In the genomic region with DNA sequence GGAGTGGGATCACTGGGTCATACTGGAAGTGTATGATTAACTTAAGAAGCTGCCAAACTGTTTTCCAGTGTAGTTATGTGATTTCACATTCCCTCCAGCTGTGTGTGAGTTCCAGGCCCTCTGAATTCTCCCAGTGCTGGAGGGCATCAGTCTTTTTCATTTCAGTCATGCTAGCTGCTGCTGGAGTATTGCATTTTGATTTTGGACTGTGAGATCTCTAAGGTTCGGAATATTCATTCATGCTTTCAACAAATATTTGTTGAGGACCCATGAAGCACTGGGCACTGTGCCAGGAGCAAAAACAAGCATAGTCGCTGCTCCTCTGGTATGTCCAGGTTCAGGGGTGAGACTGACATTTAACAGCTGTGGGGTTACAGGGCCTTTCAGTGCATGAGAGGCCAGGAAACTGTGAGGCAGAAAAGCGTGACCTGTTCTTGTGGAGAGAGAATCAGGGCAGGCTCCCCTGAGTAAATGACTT, we compare ENCODE assay signal across 13 cellular contexts.
DNase-seq lines count a peak whose midpoint lies in the region; ATAC-seq and TF ChIP-seq lines count a peak whose summit lies in the region.
"Had no signal": no experiment of that assay in that cellular context is flagged by ENCODE, and none has a peak within 500 bp of the region (broad histone marks: within the 10 kb centered on the region; RNA-seq: fewer than 3 reads in every experiment).

No MANE protein-coding gene starts in this region.

- TF ChIP-seq POLR2A in right lobe of liver (IDR thresholded peaks at IDR 0.05) (no peak), vagina (IDR thresholded peaks at IDR 0.05) (no peak)

- H3K27ac Mint-ChIP-seq in activated T-cell treated with anti-CD3 and anti-CD28 coated beads, Interleukin-2, amount 50 U/mL, for 72 hours = no peak overlapping the region

- no peak for TF ChIP-seq CTCF in right lobe of liver (IDR thresholded peaks at IDR 0.05)
- TF ChIP-seq CTCF in vagina (IDR thresholded peaks at IDR 0.05) = no peak

- DNase-seq in Right ventricle myocardium inferior (ENCODE audit: missing footprints) (no peak), cardiac septum (ENCODE audit: low spot score) (no peak), dermis blood vessel endothelial cell (peak; percentile 61), right lobe of liver (peak in 1 of 3 donors; percentile 45), vagina (ENCODE audit: extremely low spot score in 2 of 2) (no peak), HuH-7 (ENCODE audit: low spot score) (no peak)
- DNase-seq in activated T-cell treated with anti-CD3 and anti-CD28 coated beads, Interleukin-2, amount 50 U/mL, for 72 hours = no peak
- DNase-seq: activated CD4-positive, alpha-beta T cell treated with anti-CD3 and anti-CD28 coated beads, Interleukin-2, amount 50 U/mL, for 1 hour; nephron progenitor cell had no signal

- intact Hi-C loops in Right ventricle myocardium inferior (cut with DNase I) (no loop called here), cardiac septum (cut with DNase I) (no loop called here), right lobe of liver (cut with DNase I) (no loop called here), vagina (cut with DNase I) (no loop called here)

- H3K27me3 ChIP-seq in right lobe of liver (no peaks in the 10 kb centered on the region), vagina (no peaks in the 10 kb centered on the region)
- H3K27me3 ChIP-seq: adrenal gland, foreskin keratinocyte had no signal

- H3K4me3 Mint-ChIP-seq in activated T-cell treated with anti-CD3 and anti-CD28 coated beads, Interleukin-2, amount 50 U/mL, for 72 hours = no peak overlapping the region
- H3K4me3 Mint-ChIP-seq: nephron progenitor cell had no signal

- H3K4me1 Mint-ChIP-seq in activated T-cell treated with anti-CD3 and anti-CD28 coated beads, Interleukin-2, amount 50 U/mL, for 72 hours (ENCODE audit: low read depth) = no peaks in the 10 kb centered on the region

- WGBS in right lobe of liver (ENCODE audit: insufficient coverage, low coverage, low lambda C conversion rate, missing lambda C conversion rate) = 45% methylated on average over 3 of the region's 3 CpGs

- H3K9me3 Mint-ChIP-seq in activated T-cell treated with anti-CD3 and anti-CD28 coated beads, Interleukin-2, amount 50 U/mL, for 72 hours = no peaks in the 10 kb centered on the region

- H3K4me3 ChIP-seq in right lobe of liver = no peak overlapping the region
- no peak overlapping the region for H3K4me3 ChIP-seq in vagina
- H3K4me3 ChIP-seq: adrenal gland had no signal

- H3K36me3 Mint-ChIP-seq in activated T-cell treated with anti-CD3 and anti-CD28 coated beads, Interleukin-2, amount 50 U/mL, for 72 hours (ENCODE audit: insufficient read depth in 2 of 2) = no peaks in the 10 kb centered on the region

- ATAC-seq in Right ventricle myocardium inferior (peak; percentile 69), right lobe of liver (peak in 2 of 4 donors; percentile 3 to 9), GM19035 (IDR thresholded peaks at IDR 0.05; ENCODE audit: unreplicated experiment) (no peak)
- no peak for ATAC-seq in activated T-cell treated with anti-CD3 and anti-CD28 coated beads, Interleukin-2, amount 50 U/mL, for 72 hours (replicated peaks in 1 of 2)
- ATAC-seq: foreskin keratinocyte had no signal

- H3K27ac ChIP-seq in right lobe of liver = peak overlapping the region; percentile 15 to 39 (median 19)
- peak overlapping the region; percentile 22 for H3K27ac ChIP-seq in vagina
- H3K27ac ChIP-seq: foreskin keratinocyte, RWPE1 had no signal

- H3K36me3 ChIP-seq in right lobe of liver (no peaks in the 10 kb centered on the region), vagina (no peaks in the 10 kb centered on the region)
- H3K36me3 ChIP-seq: adrenal gland had no signal

- H3K4me1 ChIP-seq in right lobe of liver = peaks cover 0 to 38% (median 17%) of the 10 kb centered on the region in 4 donors
- peaks cover 20% of the 10 kb centered on the region for H3K4me1 ChIP-seq in vagina
- H3K4me1 ChIP-seq: foreskin keratinocyte had no signal

- peaks cover 10% of the 10 kb centered on the region for H3K27me3 Mint-ChIP-seq in activated T-cell treated with anti-CD3 and anti-CD28 coated beads, Interleukin-2, amount 50 U/mL, for 72 hours (ENCODE audit: low read depth)

- H3K9me3 ChIP-seq in right lobe of liver = no peaks in the 10 kb centered on the region
- no peaks in the 10 kb centered on the region for H3K9me3 ChIP-seq in vagina
- H3K9me3 ChIP-seq: adrenal gland had no signal
